Comparison of ENCODE assay signal across 1 cellular context in the genomic region with DNA sequence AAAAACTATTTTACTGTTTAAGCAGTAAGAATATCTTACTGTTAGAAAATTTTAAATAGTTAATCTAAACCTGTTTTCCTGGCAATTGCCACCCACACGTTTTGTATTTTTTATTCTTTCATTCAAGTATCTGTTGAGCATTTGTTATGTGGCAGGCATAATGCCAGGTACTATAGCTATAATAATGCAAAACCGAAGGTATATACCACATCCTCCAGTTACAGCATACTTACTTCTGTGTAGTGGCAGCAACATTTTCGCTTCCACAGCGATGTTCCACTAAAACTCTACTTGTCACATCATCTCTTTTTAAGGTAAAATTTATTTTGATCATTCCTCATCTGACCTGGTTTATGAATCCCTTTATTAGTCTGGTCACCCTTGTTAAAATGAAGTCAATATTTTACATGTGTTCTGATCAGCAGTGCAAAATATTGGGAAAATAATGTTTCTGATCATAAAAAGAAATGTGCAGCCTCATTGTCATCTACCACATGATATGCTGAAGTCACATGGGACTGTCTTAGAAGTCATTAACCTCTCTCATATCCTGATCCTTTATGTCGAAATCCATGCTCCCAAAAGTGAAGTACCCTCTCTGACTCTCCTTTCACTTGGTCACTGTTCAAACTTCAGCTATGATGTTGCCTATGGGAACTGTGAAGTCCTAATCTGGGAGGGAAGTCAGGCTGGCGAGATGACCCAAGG.
TF ChIP-seq lines count a peak whose summit lies in the region.

No MANE protein-coding gene starts in this region.

TF ChIP-seq in K562, 482 proteins besides CTCF, POLR2A, EP300 and RAD21 (continued from another document):
- TF ChIP-seq SPI1 (IDR thresholded peaks at IDR 0.05; ENCODE audit: borderline replicate concordance, low read depth, low read length) (no peak), SLC30A9 (CRISPR knock-in tag; IDR thresholded peaks at IDR 0.05) (no peak), OTX1 (CRISPR knock-in tag; IDR thresholded peaks at IDR 0.05) (no peak), NCOR1 (IDR thresholded peaks at IDR 0.05) (0 out of 2 replicates have a peak, but pooled peaks have one; percentile 5), ZNF592 (IDR thresholded peaks at IDR 0.05) (0 out of 2 replicates have a peak, but pooled peaks have one; percentile 43), HINFP (tag; conservative IDR thresholded peaks at IDR 0.05; ENCODE audit: low read depth) (0 out of 2 replicates have a peak, but pooled peaks have one; percentile 25), SMARCA5 (IDR thresholded peaks at IDR 0.05) (no peak), HMGN3 (IDR thresholded peaks at IDR 0.05; ENCODE audit: borderline replicate concordance, extremely low read depth, insufficient read length, low read depth, low read length) (no peak)
